1 cellular context compared by ENCODE assay signal in genomic region chr16:89267746-89268145, GRCh38.
TF ChIP-seq lines count a peak whose summit lies in the region.

No MANE protein-coding gene starts in this region.

TF ChIP-seq in K562, 482 proteins besides CTCF, POLR2A, EP300 and RAD21:
- TF ChIP-seq POLR2G (IDR thresholded peaks at IDR 0.05; ENCODE audit: low read depth, low read length), result peak; percentile 9; the same call in 1 of the 2 replicates
TF ChIP-seq in K562: peak in this region for 1; not testable (repeated sequence) for 481.
